20 cellular contexts compared by ENCODE assay signal in the genomic region with DNA sequence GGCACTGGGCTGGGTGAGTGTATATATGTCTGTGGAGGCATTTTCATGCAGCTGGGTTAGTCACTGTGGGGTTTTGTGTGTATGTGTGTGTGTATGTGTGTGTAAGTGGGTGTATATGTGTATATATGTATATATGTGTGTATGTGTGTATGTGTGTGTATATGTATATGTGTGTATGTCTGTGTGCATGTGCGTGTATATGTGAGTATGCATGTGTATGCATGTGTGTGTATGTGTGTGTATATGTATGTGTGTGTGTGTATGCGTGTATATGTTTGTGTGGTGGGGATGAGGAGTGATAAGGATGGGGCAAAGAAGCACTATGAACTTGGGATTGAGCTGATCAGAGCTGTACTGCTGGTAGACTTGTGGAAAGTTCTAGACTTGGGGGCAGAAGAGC. TPM values are rescaled to one million over a fixed set of nuclear protein-coding genes. Genes with fewer than 3 reads are reported as not detected.
A peak's percentile ranks its signal among the peaks of the same experiment; 100 is the strongest.
DNase-seq lines count a peak whose midpoint lies in the region; ATAC-seq, FAIRE-seq and TF ChIP-seq lines count a peak whose summit lies in the region.
"Had no signal": no experiment of that assay in that cellular context is flagged by ENCODE, and none has a peak within 500 bp of the region (broad histone marks: within the 10 kb centered on the region; RNA-seq: fewer than 3 reads in every experiment).

No MANE protein-coding gene starts in this region.

- peaks cover 7% of the 10 kb centered on the region for H3K36me3 Mint-ChIP-seq in Calu3 (ENCODE audit: insufficient read depth, unreplicated experiment)
- no peaks in the 10 kb centered on the region for H3K36me3 Mint-ChIP-seq in naive thymus-derived CD4-positive, alpha-beta T cell
- H3K36me3 Mint-ChIP-seq: CD8-positive, alpha-beta T cell had no signal

- no peaks in the 10 kb centered on the region for H3K9me3 Mint-ChIP-seq in Calu3 (ENCODE audit: low read depth, unreplicated experiment)
- no peaks in the 10 kb centered on the region for H3K9me3 Mint-ChIP-seq in naive thymus-derived CD4-positive, alpha-beta T cell
- H3K9me3 Mint-ChIP-seq: CD8-positive, alpha-beta T cell had no signal

- H3K36me3 ChIP-seq in HEK293 (ENCODE audit: control insufficient read depth in 2 of 2, insufficient read depth in 1 of 2, low read length in 2 of 2) (no peaks in the 10 kb centered on the region), ascending aorta (no peaks in the 10 kb centered on the region), pancreas (no peaks in the 10 kb centered on the region)
- H3K36me3 ChIP-seq in naive thymus-derived CD4-positive, alpha-beta T cell (ENCODE audit: control insufficient read depth in 2 of 3, insufficient read depth in 3 of 3, low read length in 3 of 3) = no peaks in the 10 kb centered on the region
- H3K36me3 ChIP-seq: BE2C had no signal

- H3K4me3 ChIP-seq in HEK293 (ENCODE audit: low read depth, low read length) (no peak overlapping the region), ascending aorta (no peak overlapping the region), pancreas (no peak overlapping the region)
- no peak overlapping the region for H3K4me3 ChIP-seq in naive thymus-derived CD4-positive, alpha-beta T cell (ENCODE audit: low read length)
- H3K4me3 ChIP-seq: K562 had no signal

- peaks cover 48% of the 10 kb centered on the region for H3K4me1 Mint-ChIP-seq in Calu3 (ENCODE audit: low read depth, unreplicated experiment)
- H3K4me1 Mint-ChIP-seq in naive thymus-derived CD4-positive, alpha-beta T cell = peaks cover 17 to 31% (median 20%) of the 10 kb centered on the region in 7 donors

- POLR2A ChIA-PET in HEK293 (lab: Yijun Ruan, JAX) = no interaction called here
- POLR2A ChIA-PET in naive thymus-derived CD4-positive, alpha-beta T cell (lab: Charles Lee) = no interaction called here

- H3K4me3 Mint-ChIP-seq in Calu3 (ENCODE audit: low read depth, unreplicated experiment) = no peak overlapping the region
- H3K4me3 Mint-ChIP-seq in naive thymus-derived CD4-positive, alpha-beta T cell = peak overlapping the region in 1 of 10 donors; percentile 25
- H3K4me3 Mint-ChIP-seq: CD8-positive, alpha-beta T cell had no signal

- CTCF ChIA-PET in Calu3 (lab: Charles Lee) (interaction anchor here (0.8 to 1.3 kb wide), 3 partner anchors 9 to 221 kb away, joined by 3 to 5 read pairs (median 4); a partner anchor contains a TSS), HEK293 (lab: Yijun Ruan, JAX) (interaction anchor here (0.6 to 1.1 kb wide), 2 partner anchors 104 to 109 kb away, joined by 3 to 4 read pairs; no protein-coding TSS in a partner anchor)
- CTCF ChIA-PET in naive thymus-derived CD4-positive, alpha-beta T cell (lab: Charles Lee) = interaction anchor here (0.9 kb wide), 1 partner anchor 528 kb away, joined by 3 read pairs; no protein-coding TSS in a partner anchor

- H3K27ac ChIP-seq in HEK293 (ENCODE audit: extremely low read depth, low read depth, low read length) = no peak overlapping the region
- H3K27ac ChIP-seq in ascending aorta = peak overlapping the region; percentile 76 to 91
- no peak overlapping the region for H3K27ac ChIP-seq in naive thymus-derived CD4-positive, alpha-beta T cell (ENCODE audit: low read depth, low read length)
- H3K27ac ChIP-seq in pancreas = peak overlapping the region in 2 of 4 donors; percentile 69 to 75

- DNase-seq in Calu3 (no peak), ascending aorta (ENCODE audit: low spot score in 2 of 2) (no peak), AG08396 (ENCODE audit: low spot score) (no peak), pancreas (no peak)
- DNase-seq in naive thymus-derived CD4-positive, alpha-beta T cell = no peak
- DNase-seq: BE2C; CD8-positive, alpha-beta T cell; DMS 273 treated with DMSO at 0.1 percent for 48 hours; HCEC 1CT; NCI-H146; NCI-H2227 treated with DMSO at 0.1 percent for 48 hours; NCI-H526 treated with DMSO at 0.1 percent for 48 hours; NK-92 treated with Interleukin-12 subunit alpha and Interleukin-12 subunit beta, amount 100 ng/mL, for 24 hours; OCI-M1 had no signal

- intact Hi-C loops in Calu3 (cut with micrococcal nuclease; ENCODE audit: unreplicated experiment) = no loop called here
- intact Hi-C loops in ascending aorta (cut with DNase I) = no loop called here
- intact Hi-C loops in naive thymus-derived CD4-positive, alpha-beta T cell (cut with micrococcal nuclease) = no loop called here
- intact Hi-C loops in pancreas (cut with DNase I) = no loop called here

- ATAC-seq in naive thymus-derived CD4-positive, alpha-beta T cell = no peak
- ATAC-seq in GM21515 (IDR thresholded peaks at IDR 0.05; ENCODE audit: unreplicated experiment) (no peak), pancreas (no peak)
- ATAC-seq: CD8-positive, alpha-beta T cell; K562 had no signal

- H3K27me3 Mint-ChIP-seq in Calu3 (ENCODE audit: unreplicated experiment) = no peaks in the 10 kb centered on the region
- peaks cover 0 to 5% (median 0%) of the 10 kb centered on the region in 5 donors for H3K27me3 Mint-ChIP-seq in naive thymus-derived CD4-positive, alpha-beta T cell

- no peak for FAIRE-seq in pancreas (lab: Jason Lieb, UNC)
- FAIRE-seq: K562 had no signal

- BruUV-seq in Calu3 (replicated peaks; lab: Mats Ljungman, UMichigan) = no TSS peak

- peak overlapping the region; percentile 28 for H3K27ac Mint-ChIP-seq in Calu3 (ENCODE audit: unreplicated experiment)
- H3K27ac Mint-ChIP-seq in naive thymus-derived CD4-positive, alpha-beta T cell = peak overlapping the region in 7 of 9 donors; percentile 1 to 89 (median 52)

- TF ChIP-seq CTCF in Calu3 (IDR thresholded peaks at IDR 0.05; ENCODE audit: unreplicated experiment) = no peak
- no peak for TF ChIP-seq CTCF in HEK293 (tag by site-specific recombination; IDR thresholded peaks at IDR 0.05)
- TF ChIP-seq CTCF in ascending aorta (IDR thresholded peaks at IDR 0.05) = no peak
- TF ChIP-seq CTCF in pancreas (IDR thresholded peaks at IDR 0.05) = no peak

- no peaks in the 10 kb centered on the region for H3K4me1 ChIP-seq in HEK293 (ENCODE audit: control insufficient read depth, insufficient read depth, low read length)
- peaks cover 21 to 45% of the 10 kb centered on the region in 2 donors for H3K4me1 ChIP-seq in ascending aorta
- peaks cover 0 to 8% of the 10 kb centered on the region in 2 donors for H3K4me1 ChIP-seq in naive thymus-derived CD4-positive, alpha-beta T cell (ENCODE audit: control insufficient read depth in 2 of 2, insufficient read depth in 2 of 2, low read length in 2 of 2)
- H3K4me1 ChIP-seq in pancreas = no peaks in the 10 kb centered on the region
- H3K4me1 ChIP-seq: BE2C had no signal

- H3K9me3 ChIP-seq in HEK293 (ENCODE audit: control insufficient read depth, insufficient read depth, low read depth, low read length) = no peaks in the 10 kb centered on the region
- H3K9me3 ChIP-seq in ascending aorta = no peaks in the 10 kb centered on the region
- H3K9me3 ChIP-seq in naive thymus-derived CD4-positive, alpha-beta T cell (ENCODE audit: control insufficient read depth in 2 of 3, low read length in 3 of 3) = no peaks in the 10 kb centered on the region
- no peaks in the 10 kb centered on the region for H3K9me3 ChIP-seq in pancreas
- H3K9me3 ChIP-seq: BE2C had no signal

- no peaks in the 10 kb centered on the region for H3K27me3 ChIP-seq in ascending aorta
- no peaks in the 10 kb centered on the region for H3K27me3 ChIP-seq in naive thymus-derived CD4-positive, alpha-beta T cell (ENCODE audit: control insufficient read depth in 2 of 2, insufficient read depth in 2 of 2, low read length in 2 of 2)
- H3K27me3 ChIP-seq in pancreas = no peaks in the 10 kb centered on the region
- H3K27me3 ChIP-seq: BE2C had no signal

- WGBS in pancreas, 2 donors = 56 to 69% methylated on average over 2 of the region's 2 CpGs

TF ChIP-seq in HEK293, 187 proteins besides CTCF, POLR2A, EP300 and RAD21 (continues in another document):
- TF ChIP-seq ZNF114 (tag by site-specific recombination; IDR thresholded peaks at IDR 0.05) = no peak
- TF ChIP-seq, protein P1, sequence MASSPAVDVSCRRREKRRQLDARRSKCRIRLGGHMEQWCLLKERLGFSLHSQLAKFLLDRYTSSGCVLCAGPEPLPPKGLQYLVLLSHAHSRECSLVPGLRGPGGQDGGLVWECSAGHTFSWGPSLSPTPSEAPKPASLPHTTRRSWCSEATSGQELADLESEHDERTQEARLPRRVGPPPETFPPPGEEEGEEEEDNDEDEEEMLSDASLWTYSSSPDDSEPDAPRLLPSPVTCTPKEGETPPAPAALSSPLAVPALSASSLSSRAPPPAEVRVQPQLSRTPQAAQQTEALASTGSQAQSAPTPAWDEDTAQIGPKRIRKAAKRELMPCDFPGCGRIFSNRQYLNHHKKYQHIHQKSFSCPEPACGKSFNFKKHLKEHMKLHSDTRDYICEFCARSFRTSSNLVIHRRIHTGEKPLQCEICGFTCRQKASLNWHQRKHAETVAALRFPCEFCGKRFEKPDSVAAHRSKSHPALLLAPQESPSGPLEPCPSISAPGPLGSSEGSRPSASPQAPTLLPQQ (tag by site-specific recombination; IDR thresholded peaks at IDR 0.05) = no peak
- TF ChIP-seq, protein P2, sequence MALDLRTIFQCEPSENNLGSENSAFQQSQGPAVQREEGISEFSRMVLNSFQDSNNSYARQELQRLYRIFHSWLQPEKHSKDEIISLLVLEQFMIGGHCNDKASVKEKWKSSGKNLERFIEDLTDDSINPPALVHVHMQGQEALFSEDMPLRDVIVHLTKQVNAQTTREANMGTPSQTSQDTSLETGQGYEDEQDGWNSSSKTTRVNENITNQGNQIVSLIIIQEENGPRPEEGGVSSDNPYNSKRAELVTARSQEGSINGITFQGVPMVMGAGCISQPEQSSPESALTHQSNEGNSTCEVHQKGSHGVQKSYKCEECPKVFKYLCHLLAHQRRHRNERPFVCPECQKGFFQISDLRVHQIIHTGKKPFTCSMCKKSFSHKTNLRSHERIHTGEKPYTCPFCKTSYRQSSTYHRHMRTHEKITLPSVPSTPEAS (tag by site-specific recombination; IDR thresholded peaks at IDR 0.05) = peak; percentile 79

RNA-seq across cellular contexts. Expression of a gene that starts 29.0 kb away (rescaled TPM):
- 38.3 and 40.3 TPM in 2 replicates for total RNA-seq in Calu3 (2022)
- 0.21 TPM for total RNA-seq in ascending aorta
- 1 to 10 TPM in 4 of 5 experiments, under 1 TPM in 1; 0.36 to 8.4 (median 3.3) TPM for total RNA-seq in naive thymus-derived CD4-positive, alpha-beta T cell
- polyA plus RNA-seq in naive thymus-derived CD4-positive, alpha-beta T cell = 10 to 100 TPM; 10.0 to 26.0 TPM
- total RNA-seq in pancreas = 10 to 100 TPM; 10.8 to 29.9 (median 22.5) TPM
- 10 to 100 TPM; 22.2 to 34.3 TPM for polyA plus RNA-seq in pancreas

RNA-seq across cellular contexts. Expression of a gene that starts 45.1 kb away (rescaled TPM):
- total RNA-seq in Calu3 (2022) = 2.6 and 4.5 TPM in 2 replicates
- total RNA-seq in ascending aorta = not detected
- 1 to 10 TPM in 1 of 5 experiments, under 1 TPM in 3, not detected in 1; 0.17 to 1.9 (median 0.48) TPM for total RNA-seq in naive thymus-derived CD4-positive, alpha-beta T cell
- not detected for polyA plus RNA-seq in naive thymus-derived CD4-positive, alpha-beta T cell
- total RNA-seq in pancreas = under 1 TPM in 3 of 6 donors, not detected in 3; 0.09 to 0.85 (median 0.16) TPM
- under 1 TPM in 1 of 2 donors, not detected in 1; 0.05 TPM for polyA plus RNA-seq in pancreas
- total RNA-seq: CD8-positive, alpha-beta T cell; Daoy; HT-29; SK-MEL-5 had no signal

RNA-seq across cellular contexts. Expression of a gene that starts 58.8 kb away (rescaled TPM):
- total RNA-seq in Calu3 (2022) (17.6 and 41.4 TPM in 2 replicates), ascending aorta (251 TPM), pancreas (10 to 100 TPM in 2 of 6 donors, 1 to 10 TPM in 4; 4.6 to 21.3 (median 6.0) TPM)
- total RNA-seq in naive thymus-derived CD4-positive, alpha-beta T cell = not detected
- polyA plus RNA-seq in naive thymus-derived CD4-positive, alpha-beta T cell = not detected
- 10 to 100 TPM in 1 of 2 donors, 1 to 10 TPM in 1; 8.7 to 19.0 TPM for polyA plus RNA-seq in pancreas
- total RNA-seq: CD8-positive, alpha-beta T cell had no signal
- polyA plus RNA-seq: K562 had no signal

Comparison
In these comparisons a context has a peak if more than half of its experiments do, and no peak if none do; other contexts are left out.
1. H3K27ac ChIP-seq: peak in ascending aorta (2 of 2); none in HEK293 (single experiment) and naive thymus-derived CD4-positive, alpha-beta T cell (single experiment).